Comparison of ENCODE assay signal across 16 cellular contexts in the genomic region with DNA sequence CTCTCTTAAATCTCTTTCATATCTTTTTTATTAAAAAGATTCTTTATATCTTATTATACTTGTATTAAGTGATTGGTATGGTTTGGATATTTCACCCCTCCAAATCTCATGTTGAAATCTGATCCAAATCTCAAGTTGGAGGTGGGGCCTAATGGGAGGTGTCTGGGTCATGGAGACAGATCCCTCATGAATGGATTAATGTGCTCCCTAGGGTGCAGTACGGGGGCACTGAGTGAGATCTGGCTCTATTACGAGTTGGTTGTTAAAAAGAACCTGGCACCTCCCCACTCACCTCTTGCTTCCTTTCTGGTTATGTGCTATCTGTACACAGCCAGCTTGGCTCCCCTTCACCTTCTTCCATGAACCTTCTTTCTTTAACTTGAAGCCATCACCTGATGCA.
"Had no signal": no experiment of that assay in that cellular context is flagged by ENCODE, and none has a peak within 500 bp of the region (broad histone marks: within the 10 kb centered on the region; RNA-seq: fewer than 3 reads in every experiment).

No MANE protein-coding gene starts in this region.

- H3K9me3 Mint-ChIP-seq: activated CD4-positive, alpha-beta memory T cell treated with anti-CD3 and anti-CD28 coated beads for 36 hours; activated naive CD4-positive, alpha-beta T cell treated with anti-CD3 and anti-CD28 coated beads for 36 hours; neural progenitor cell; stimulated activated naive CD8-positive, alpha-beta T cell treated with anti-CD3 and anti-CD28 coated beads, Interleukin-15, Interleukin-2, amounts not matched to agents 100 ng/mL and 50 ng/mL, for 24 hours had no signal

- ATAC-seq: gastroesophageal sphincter; naive thymus-derived CD4-positive, alpha-beta T cell; right lobe of liver had no signal

- H3K27ac Mint-ChIP-seq: activated CD4-positive, alpha-beta memory T cell treated with anti-CD3 and anti-CD28 coated beads for 36 hours; activated naive CD4-positive, alpha-beta T cell treated with anti-CD3 and anti-CD28 coated beads for 36 hours; neural progenitor cell; stimulated activated naive CD8-positive, alpha-beta T cell treated with anti-CD3 and anti-CD28 coated beads, Interleukin-15, Interleukin-2, amounts not matched to agents 100 ng/mL and 50 ng/mL, for 24 hours had no signal

- DNase-seq: activated CD4-positive, alpha-beta memory T cell treated with anti-CD3 and anti-CD28 coated beads for 36 hours; activated CD4-positive, alpha-beta T cell treated with anti-CD3 and anti-CD28 coated beads for 48 hours; activated naive CD4-positive, alpha-beta T cell treated with anti-CD3 and anti-CD28 coated beads for 36 hours; activated T-cell treated with anti-CD3 and anti-CD28 coated beads, Interleukin-2, amount 50 U/mL, for 48 hours; head of caudate nucleus; hypothalamus; left ventricle myocardium inferior; naive thymus-derived CD4-positive, alpha-beta T cell; posterior cingulate gyrus; right lobe of liver; stimulated activated CD4-positive, alpha-beta T cell treated with anti-CD3 and anti-CD28 coated beads, Interleukin-1b, Interleukin-23, amount 100 ng/mL, for 48 hours; substantia nigra; tibial artery had no signal
